1 cellular context compared by ENCODE assay signal in the genomic region with DNA sequence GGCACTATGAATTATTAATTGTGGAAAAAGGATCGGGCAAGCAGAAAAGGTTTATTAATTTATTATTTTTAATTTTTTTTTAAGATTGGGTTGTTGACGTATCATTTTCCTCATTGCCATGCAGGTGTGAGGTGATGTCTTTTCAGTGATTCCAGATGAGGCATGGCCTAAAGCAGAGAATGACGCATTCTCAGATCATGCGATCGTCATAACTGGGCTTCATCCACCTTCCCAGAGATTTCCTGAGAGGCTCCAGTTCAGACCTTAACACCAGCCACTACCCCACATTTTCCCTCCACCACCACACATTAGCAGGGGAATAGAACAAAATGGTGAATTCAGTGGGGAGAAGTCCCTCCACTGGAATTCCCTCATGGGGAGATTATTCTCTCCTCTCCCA.
TF ChIP-seq lines count a peak whose summit lies in the region.

No MANE protein-coding gene starts in this region.

TF ChIP-seq in GM23338, 12 proteins besides CTCF, POLR2A, EP300 and RAD21 (continued from another document):
- TF ChIP-seq ZNF462 (CRISPR knock-in tag; IDR thresholded peaks at IDR 0.05) (no peak), JUNB (IDR thresholded peaks at IDR 0.05; ENCODE audit: unreplicated experiment) (no peak), ZNF331 (CRISPR knock-in tag; IDR thresholded peaks at IDR 0.05; ENCODE audit: low read depth) (no peak), CREB1 (CRISPR knock-in tag; IDR thresholded peaks at IDR 0.05; ENCODE audit: low read depth) (no peak), STAT1 (IDR thresholded peaks at IDR 0.05; ENCODE audit: unreplicated experiment) (no peak), NANOG (IDR thresholded peaks at IDR 0.05; ENCODE audit: borderline replicate concordance) (no peak), ETS1 (IDR thresholded peaks at IDR 0.05) (no peak)
